In the genomic region with DNA sequence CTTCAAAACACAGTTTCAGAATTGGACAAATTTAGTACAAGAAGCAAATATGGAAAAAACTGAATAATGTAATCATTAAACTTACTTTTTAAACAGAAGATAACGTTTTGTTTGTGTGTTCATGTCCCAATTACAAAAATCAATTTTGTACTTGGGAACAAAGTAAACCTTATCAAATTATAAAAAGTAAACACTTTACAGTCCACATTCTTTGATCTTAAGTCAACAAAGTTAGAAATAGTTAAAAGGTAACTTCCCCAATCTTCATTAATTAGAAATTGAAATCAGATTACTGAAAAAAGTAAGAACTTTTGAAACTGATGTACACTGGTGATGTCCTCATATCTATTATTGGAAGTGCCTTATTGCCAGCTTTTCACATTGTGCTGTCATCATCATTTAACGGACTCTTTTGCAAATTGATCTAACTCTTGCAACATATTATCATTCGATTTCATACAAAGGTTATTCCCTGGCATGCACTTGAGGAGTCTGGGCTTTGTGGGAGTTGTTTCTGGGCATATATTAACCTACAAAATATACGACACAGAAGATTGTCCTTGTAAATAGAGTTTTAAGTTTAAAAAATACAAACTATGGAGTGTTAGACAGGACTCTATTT, we compare ENCODE assay signal across 1 cellular context.
TF ChIP-seq lines count a peak whose summit lies in the region.

No MANE protein-coding gene starts in this region.

TF ChIP-seq in K562, 482 proteins besides CTCF, POLR2A, EP300 and RAD21:
- peak; percentile 25; the same call in 1 of the 2 replicates for TF ChIP-seq CEBPB (tag; IDR thresholded peaks at IDR 0.05)
- TF ChIP-seq, protein P1, sequence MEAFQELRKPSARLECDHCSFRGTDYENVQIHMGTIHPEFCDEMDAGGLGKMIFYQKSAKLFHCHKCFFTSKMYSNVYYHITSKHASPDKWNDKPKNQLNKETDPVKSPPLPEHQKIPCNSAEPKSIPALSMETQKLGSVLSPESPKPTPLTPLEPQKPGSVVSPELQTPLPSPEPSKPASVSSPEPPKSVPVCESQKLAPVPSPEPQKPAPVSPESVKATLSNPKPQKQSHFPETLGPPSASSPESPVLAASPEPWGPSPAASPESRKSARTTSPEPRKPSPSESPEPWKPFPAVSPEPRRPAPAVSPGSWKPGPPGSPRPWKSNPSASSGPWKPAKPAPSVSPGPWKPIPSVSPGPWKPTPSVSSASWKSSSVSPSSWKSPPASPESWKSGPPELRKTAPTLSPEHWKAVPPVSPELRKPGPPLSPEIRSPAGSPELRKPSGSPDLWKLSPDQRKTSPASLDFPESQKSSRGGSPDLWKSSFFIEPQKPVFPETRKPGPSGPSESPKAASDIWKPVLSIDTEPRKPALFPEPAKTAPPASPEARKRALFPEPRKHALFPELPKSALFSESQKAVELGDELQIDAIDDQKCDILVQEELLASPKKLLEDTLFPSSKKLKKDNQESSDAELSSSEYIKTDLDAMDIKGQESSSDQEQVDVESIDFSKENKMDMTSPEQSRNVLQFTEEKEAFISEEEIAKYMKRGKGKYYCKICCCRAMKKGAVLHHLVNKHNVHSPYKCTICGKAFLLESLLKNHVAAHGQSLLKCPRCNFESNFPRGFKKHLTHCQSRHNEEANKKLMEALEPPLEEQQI (IDR thresholded peaks at IDR 0.05), result no peak
- TF ChIP-seq TOE1 (IDR thresholded peaks at IDR 0.05; ENCODE audit: borderline replicate concordance), result no peak
- no peak for TF ChIP-seq TOE1 (CRISPR knock-in tag; IDR thresholded peaks at IDR 0.05; ENCODE audit: borderline replicate concordance, low read depth)
- TF ChIP-seq TEAD4 (IDR thresholded peaks at IDR 0.05; ENCODE audit: low read length), result no peak
- TF ChIP-seq TEAD4 (CRISPR knock-in tag; IDR thresholded peaks at IDR 0.05; ENCODE audit: borderline replicate concordance), result no peak
- no peak for TF ChIP-seq ZC3H8 (IDR thresholded peaks at IDR 0.05)
- TF ChIP-seq, protein P2, sequence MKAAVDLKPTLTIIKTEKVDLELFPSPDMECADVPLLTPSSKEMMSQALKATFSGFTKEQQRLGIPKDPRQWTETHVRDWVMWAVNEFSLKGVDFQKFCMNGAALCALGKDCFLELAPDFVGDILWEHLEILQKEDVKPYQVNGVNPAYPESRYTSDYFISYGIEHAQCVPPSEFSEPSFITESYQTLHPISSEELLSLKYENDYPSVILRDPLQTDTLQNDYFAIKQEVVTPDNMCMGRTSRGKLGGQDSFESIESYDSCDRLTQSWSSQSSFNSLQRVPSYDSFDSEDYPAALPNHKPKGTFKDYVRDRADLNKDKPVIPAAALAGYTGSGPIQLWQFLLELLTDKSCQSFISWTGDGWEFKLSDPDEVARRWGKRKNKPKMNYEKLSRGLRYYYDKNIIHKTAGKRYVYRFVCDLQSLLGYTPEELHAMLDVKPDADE (conservative IDR thresholded peaks at IDR 0.05; ENCODE audit: control insufficient read depth, low read depth, low read length), result no peak
